Comparison of ENCODE assay signal across 9 cellular contexts in the genomic region with DNA sequence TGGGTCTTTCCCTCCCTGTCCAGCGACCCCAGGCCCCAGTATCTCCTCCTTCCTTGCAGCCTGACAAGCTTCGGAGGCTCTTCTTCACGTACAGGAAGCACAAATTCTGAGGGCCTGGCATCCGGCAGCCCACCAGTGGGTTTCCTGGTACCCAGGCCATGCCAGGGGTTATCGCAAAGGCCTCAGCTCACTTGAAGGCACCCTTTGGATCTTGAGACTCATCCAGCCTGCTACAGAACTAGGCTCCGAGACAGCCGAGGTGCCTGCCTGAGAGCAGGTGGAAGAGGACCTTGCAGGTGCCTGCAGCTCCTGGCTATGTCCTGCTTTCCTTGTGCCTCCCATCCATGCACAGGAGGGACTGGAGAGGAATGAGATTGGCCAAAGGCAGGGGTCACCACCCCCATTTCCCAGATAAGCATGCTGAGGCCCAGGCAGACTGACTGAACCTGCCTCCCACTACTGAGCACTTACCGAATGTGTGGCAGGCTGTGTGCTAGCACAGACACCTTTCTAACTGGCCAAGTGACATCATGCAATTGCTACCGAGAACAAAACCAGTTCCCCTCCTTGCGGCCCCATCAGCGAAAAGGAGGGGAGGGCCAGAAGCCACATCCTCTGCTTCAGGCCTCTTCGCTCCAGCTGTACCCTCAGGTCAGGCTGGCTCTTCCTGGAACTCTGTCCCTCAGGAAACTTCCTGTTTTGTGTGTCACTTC. TPM values are rescaled to one million over a fixed set of nuclear protein-coding genes. Genes with fewer than 3 reads are reported as not detected.
DNase-seq lines count a peak whose midpoint lies in the region; ATAC-seq and TF ChIP-seq lines count a peak whose summit lies in the region.
"Had no signal": no experiment of that assay in that cellular context is flagged by ENCODE, and none has a peak within 500 bp of the region (broad histone marks: within the 10 kb centered on the region; RNA-seq: fewer than 3 reads in every experiment).

No MANE protein-coding gene starts in this region.

- no peaks in the 10 kb centered on the region for H3K9me3 ChIP-seq in Peyer's patch

- H3K27ac ChIP-seq in Peyer's patch: peak overlapping the region; percentile 64 to 80 (median 69)

- no peaks in the 10 kb centered on the region for H3K36me3 ChIP-seq in Peyer's patch

- H3K4me1 ChIP-seq in Peyer's patch: peaks cover 0 to 18% (median 8%) of the 10 kb centered on the region in 4 donors

- H3K27ac Mint-ChIP-seq in activated naive CD4-positive, alpha-beta T cell treated with anti-CD3 and anti-CD28 coated beads, Interleukin-2, amount 50 U/mL, for 72 hours: peak overlapping the region; percentile 87 to 96

- no peak overlapping the region for H3K4me3 ChIP-seq in GM12865 (ENCODE audit: low read depth, low read length)
- no peak overlapping the region for H3K4me3 ChIP-seq in Peyer's patch

- H3K36me3 Mint-ChIP-seq in activated naive CD4-positive, alpha-beta T cell treated with anti-CD3 and anti-CD28 coated beads, Interleukin-2, amount 50 U/mL, for 72 hours: no peaks in the 10 kb centered on the region

- peak; percentile 75 for ATAC-seq in HG02623 (IDR thresholded peaks at IDR 0.05; ENCODE audit: unreplicated experiment)
- peak; percentile 86 to 88 for ATAC-seq in activated naive CD4-positive, alpha-beta T cell treated with anti-CD3 and anti-CD28 coated beads, Interleukin-2, amount 50 U/mL, for 72 hours

- H3K27me3 ChIP-seq in Peyer's patch: no peaks in the 10 kb centered on the region

- no peak for TF ChIP-seq POLR2A in Peyer's patch (IDR thresholded peaks at IDR 0.05)

- TF ChIP-seq CTCF in GM12865 (IDR thresholded peaks at IDR 0.05; ENCODE audit: insufficient read depth, low read depth, low read length, missing control alignments): no peak
- TF ChIP-seq CTCF in Peyer's patch (IDR thresholded peaks at IDR 0.05): no peak

- H3K9me3 Mint-ChIP-seq in activated naive CD4-positive, alpha-beta T cell treated with anti-CD3 and anti-CD28 coated beads, Interleukin-2, amount 50 U/mL, for 72 hours: no peaks in the 10 kb centered on the region

- peak; percentile 92 for DNase-seq in GM12865 (ENCODE audit: low read depth)
- DNase-seq in Peyer's patch: peak in 2 of 3 donors; percentile 57 to 83
- DNase-seq in activated naive CD4-positive, alpha-beta T cell treated with anti-CD3 and anti-CD28 coated beads, Interleukin-2, amount 50 U/mL, for 72 hours (ENCODE audit: low spot score in 2 of 2): peak; percentile 64 to 73
- DNase-seq in stimulated activated CD4-positive, alpha-beta T cell treated with anti-CD3 and anti-CD28 coated beads, TNF-alpha, amount 100 ng/mL, for 24 hours (ENCODE audit: low read depth in 3 of 3): peak in 2 of 3 experiments; percentile 17 to 54
- no peak for DNase-seq in NCI-H524 (lab: John Stamatoyannopoulos, UW)
- no peak for DNase-seq in cerebellar cortex (ENCODE audit: low spot score)
- DNase-seq in RPMI8226: no peak

RNA-seq across cellular contexts. Expression of gene SH2D7, which starts 11.2 kb away (rescaled TPM):
- total RNA-seq in Peyer's patch: 1 to 10 TPM; 3.3 to 7.7 (median 4.6) TPM
- not detected for total RNA-seq in activated naive CD4-positive, alpha-beta T cell treated with anti-CD3 and anti-CD28 coated beads, Interleukin-2, amount 50 U/mL, for 72 hours
- total RNA-seq: astrocyte had no signal

RNA-seq across cellular contexts. Expression of gene TBC1D2B, which starts 26.1 kb away (rescaled TPM):
- 10 to 100 TPM; 52.9 to 94.9 (median 72.4) TPM for total RNA-seq in Peyer's patch
- 10 to 100 TPM; 55.9 to 82.2 TPM for total RNA-seq in activated naive CD4-positive, alpha-beta T cell treated with anti-CD3 and anti-CD28 coated beads, Interleukin-2, amount 50 U/mL, for 72 hours

RNA-seq across cellular contexts. Expression of gene CIB2, which starts 27.7 kb away (rescaled TPM):
- total RNA-seq in Peyer's patch: 10 to 100 TPM; 17.5 to 70.9 (median 21.0) TPM
- total RNA-seq in activated naive CD4-positive, alpha-beta T cell treated with anti-CD3 and anti-CD28 coated beads, Interleukin-2, amount 50 U/mL, for 72 hours: 1 to 10 TPM; 1.4 to 1.6 TPM

RNA-seq across cellular contexts. Expression of gene IDH3A, which starts 45.6 kb away (rescaled TPM):
- total RNA-seq in Peyer's patch: 100 to 1,000 TPM; 102 to 175 (median 118) TPM
- 100 to 1,000 TPM; 131 to 138 TPM for total RNA-seq in activated naive CD4-positive, alpha-beta T cell treated with anti-CD3 and anti-CD28 coated beads, Interleukin-2, amount 50 U/mL, for 72 hours

Comparison
In these comparisons a context has a peak if more than half of its experiments do, and no peak if none do; other contexts are left out.
1. DNase-seq: peak in GM12865 (single experiment), Peyer's patch (2 of 3), activated naive CD4-positive, alpha-beta T cell treated with anti-CD3 and anti-CD28 coated beads, Interleukin-2, amount 50 U/mL, for 72 hours (2 of 2) and stimulated activated CD4-positive, alpha-beta T cell treated with anti-CD3 and anti-CD28 coated beads, TNF-alpha, amount 100 ng/mL, for 24 hours (2 of 3); none in NCI-H524 (0 of 2), cerebellar cortex (single experiment) and RPMI8226 (single experiment).
2. RNA of gene SH2D7, which starts 11.2 kb away (total RNA-seq): 3.3 to 7.7 TPM in Peyer's patch; not detected in activated naive CD4-positive, alpha-beta T cell treated with anti-CD3 and anti-CD28 coated beads, Interleukin-2, amount 50 U/mL, for 72 hours; every median in the first group is over 4 times any median in the second.
3. RNA of gene CIB2, which starts 27.7 kb away (total RNA-seq): 17.5 to 70.9 TPM in Peyer's patch; 1.4 to 1.6 TPM in activated naive CD4-positive, alpha-beta T cell treated with anti-CD3 and anti-CD28 coated beads, Interleukin-2, amount 50 U/mL, for 72 hours; every median in the first group is over 4 times any median in the second.